Comparison of ENCODE assay signal across 15 cellular contexts in genomic region chr3:15346516-15346915, GRCh38.
"Had no signal": no experiment of that assay in that cellular context is flagged by ENCODE, and none has a peak within 500 bp of the region (broad histone marks: within the 10 kb centered on the region; RNA-seq: fewer than 3 reads in every experiment).

No MANE protein-coding gene starts in this region.

- H3K27ac Mint-ChIP-seq: brain, endodermal cell had no signal

- H3K4me2 ChIP-seq: hepatocyte had no signal

- H3K9ac ChIP-seq: parathyroid adenoma had no signal

- H2AFZ ChIP-seq: hepatocyte, parathyroid adenoma had no signal

- H3K27ac ChIP-seq: hepatocyte, parathyroid adenoma, stomach, thoracic aorta had no signal

- H3K36me3 ChIP-seq: stomach, thoracic aorta had no signal

- H3K36me3 Mint-ChIP-seq: brain had no signal

- H3K27me3 ChIP-seq: hepatocyte, stomach had no signal

- H3K4me1 Mint-ChIP-seq: endodermal cell had no signal

- DNase-seq: activated CD4-positive, alpha-beta memory T cell treated with anti-CD3 and anti-CD28 coated beads, Interleukin-2, amount 10 ng/mL, durations not matched to agents 7 days and 5 days; activated CD4-positive, alpha-beta T cell treated with anti-CD3 and anti-CD28 coated beads for 1 hour; activated naive CD4-positive, alpha-beta T cell treated with anti-CD3 and anti-CD28 coated beads, Interleukin-2, amount 50 U/mL, for 16 hours; activated T-cell treated with anti-CD3 and anti-CD28 coated beads, Interleukin-2, amount 50 U/mL, for 48 hours; amygdala; endodermal cell; erythroblast; kidney; left ventricle myocardium superior; stimulated activated CD4-positive, alpha-beta T cell treated with anti-CD3 and anti-CD28 coated beads, Interleukin-4, amount 100 ng/mL, for 24 hours; stomach had no signal

- ATAC-seq: left ventricle myocardium superior had no signal

- H3K9me3 ChIP-seq: thoracic aorta had no signal

- H3K4me3 Mint-ChIP-seq: activated CD4-positive, alpha-beta memory T cell treated with anti-CD3 and anti-CD28 coated beads, Interleukin-2, amount 10 ng/mL, durations not matched to agents 7 days and 5 days; brain; endodermal cell had no signal

- H3K79me2 ChIP-seq: hepatocyte, parathyroid adenoma had no signal

- H3K4me1 ChIP-seq: parathyroid adenoma, stomach had no signal

- H3K4me3 ChIP-seq: hepatocyte, stomach, thoracic aorta had no signal
